Comparison of ENCODE assay signal across 16 cellular contexts in the genomic region with DNA sequence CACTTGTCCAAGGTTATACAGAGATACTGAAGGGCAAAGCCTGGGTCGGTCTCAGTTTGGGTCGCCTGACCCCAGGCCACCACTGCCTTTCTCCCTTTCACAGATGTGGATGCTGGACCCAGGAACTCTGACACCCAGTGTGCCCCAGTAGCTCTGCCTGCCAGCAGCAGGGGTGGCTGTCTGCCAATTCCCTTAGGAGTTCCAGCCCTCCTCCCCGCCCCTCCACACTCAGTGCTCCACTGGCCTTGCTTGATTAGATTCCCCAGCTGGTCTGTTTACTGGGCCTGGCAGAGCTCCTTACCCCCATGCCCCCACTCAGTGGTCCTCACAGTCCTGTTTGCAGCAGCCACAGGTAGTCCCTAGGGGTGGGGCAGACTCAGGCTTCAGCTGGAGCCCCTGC.
DNase-seq lines count a peak whose midpoint lies in the region; ATAC-seq and TF ChIP-seq lines count a peak whose summit lies in the region.
"Had no signal": no experiment of that assay in that cellular context is flagged by ENCODE, and none has a peak within 500 bp of the region (broad histone marks: within the 10 kb centered on the region; RNA-seq: fewer than 3 reads in every experiment).

No MANE protein-coding gene starts in this region.

- no peaks in the 10 kb centered on the region for H3K27me3 ChIP-seq in A673 (replicated peaks; ENCODE audit: insufficient read depth, low read depth, low read length, poor library complexity)
- H3K27me3 ChIP-seq in mesenchymal stem cell (ENCODE audit: control insufficient read depth in 1 of 2, insufficient read depth in 1 of 2, low read length in 2 of 2): no peaks in the 10 kb centered on the region
- H3K27me3 ChIP-seq: neutrophil had no signal

- H3K23ac ChIP-seq in mesenchymal stem cell (ENCODE audit: low read length in 2 of 2): peak overlapping the region in 1 of 2 experiments; percentile 5

- peak overlapping the region; percentile 39 for H2BK120ac ChIP-seq in mesenchymal stem cell (ENCODE audit: low read depth, low read length)

- POLR2A ChIA-PET in A673 (lab: Charles Lee; ENCODE audit: low non-redundant PET): no interaction called here
- POLR2A ChIA-PET in naive thymus-derived CD8-positive, alpha-beta T cell (lab: Charles Lee): no interaction called here

- no peaks in the 10 kb centered on the region for H3K79me1 ChIP-seq in mesenchymal stem cell (replicated peaks; ENCODE audit: low read length, poor library complexity, severe bottlenecking)

- peaks cover 44% of the 10 kb centered on the region for H3K4me1 ChIP-seq in A673 (ENCODE audit: insufficient read depth, low read length, poor library complexity, severe bottlenecking)
- peaks cover 6% of the 10 kb centered on the region for H3K4me1 ChIP-seq in mesenchymal stem cell (ENCODE audit: control insufficient read depth, insufficient read depth, low read depth, low read length)
- H3K4me1 ChIP-seq: SJCRH30 had no signal

- intact Hi-C loops in A673 (cut with micrococcal nuclease; ENCODE audit: unreplicated experiment): no loop called here

- WGBS in mesenchymal stem cell: 99% methylated on average over 3 of the region's 3 CpGs

- no peak overlapping the region for H2BK5ac ChIP-seq in mesenchymal stem cell (ENCODE audit: low read depth, low read length, poor library complexity, severe bottlenecking)

- H3K4ac ChIP-seq in mesenchymal stem cell (ENCODE audit: low read depth in 1 of 2, low read length in 2 of 2): peak overlapping the region in 1 of 2 experiments; percentile 32

- DNase-seq in A673 (ENCODE audit: low spot score) (no peak), M059J (ENCODE audit: low read depth) (peak; percentile 37), erythroblast (lab: John Stamatoyannopoulos, UW) (peak; percentile 59 to 71), mesenchymal stem cell (no peak), SIG-M5 (lab: John Stamatoyannopoulos, UW) (no peak), DMS114 treated with DMSO at 0.1 percent for 48 hours (lab: John Stamatoyannopoulos, UW; ENCODE audit: unreplicated experiment) (no peak), NCI-H187 treated with DMSO at 0.1 percent for 48 hours (lab: John Stamatoyannopoulos, UW) (no peak)
- no peak for DNase-seq in naive thymus-derived CD8-positive, alpha-beta T cell
- DNase-seq: activated CD8-positive, alpha-beta memory T cell treated with anti-CD3 and anti-CD28 coated beads, Interleukin-2, amount 50 U/mL, for 4 hours; activated naive CD8-positive, alpha-beta T cell treated with anti-CD3 and anti-CD28 coated beads, Interleukin-2, amount 50 U/mL, for 24 hours; foreskin melanocyte; MV-4-11; NCI-H446 treated with DMSO at 0.1 percent for 48 hours; SJCRH30 had no signal

- H3K14ac ChIP-seq in mesenchymal stem cell (ENCODE audit: low read length in 2 of 2): peak overlapping the region in 1 of 2 experiments; percentile 49

- no peak for ATAC-seq in naive thymus-derived CD8-positive, alpha-beta T cell
- ATAC-seq: activated naive CD8-positive, alpha-beta T cell treated with anti-CD3 and anti-CD28 coated beads, Interleukin-2, amount 50 U/mL, for 24 hours had no signal

- H3K4me3 ChIP-seq in A673 (ENCODE audit: low read depth, low read length, poor library complexity, severe bottlenecking) (no peak overlapping the region), mesenchymal stem cell (ENCODE audit: insufficient read depth in 1 of 2, low read depth in 1 of 2, low read length in 2 of 2) (no peak overlapping the region)
- H3K4me3 ChIP-seq: SJCRH30 had no signal

- H4K8ac ChIP-seq in mesenchymal stem cell (ENCODE audit: low read length): no peak overlapping the region

- no peak for TF ChIP-seq POLR2A in erythroblast (IDR thresholded peaks at IDR 0.05; ENCODE audit: low read length)

- H3K36me3 ChIP-seq in A673 (ENCODE audit: insufficient read depth, low read length, poor library complexity, severe bottlenecking) (no peaks in the 10 kb centered on the region), mesenchymal stem cell (ENCODE audit: control insufficient read depth in 1 of 2, insufficient read depth in 2 of 2, low read depth in 1 of 2, low read length in 2 of 2) (no peaks in the 10 kb centered on the region)
- H3K36me3 ChIP-seq: neutrophil, SJCRH30 had no signal

- H3K9me3 ChIP-seq in A673 (ENCODE audit: low read depth, low read length, poor library complexity, severe bottlenecking): peaks cover 4% of the 10 kb centered on the region
- peaks cover 8% of the 10 kb centered on the region for H3K9me3 ChIP-seq in mesenchymal stem cell (ENCODE audit: control insufficient read depth, low read length)
- H3K9me3 ChIP-seq: neutrophil, SJCRH30 had no signal

- H2AK5ac ChIP-seq in mesenchymal stem cell (ENCODE audit: low read length, severe bottlenecking): no peak overlapping the region

- H3K36me3 Mint-ChIP-seq in naive thymus-derived CD8-positive, alpha-beta T cell: peaks cover 5 to 14% (median 14%) of the 10 kb centered on the region in 3 donors

- peak overlapping the region; percentile 70 for H2BK15ac ChIP-seq in mesenchymal stem cell (ENCODE audit: low read depth, poor library complexity, severe bottlenecking)

- H3K27ac ChIP-seq in A673 (ENCODE audit: low read depth, low read length, poor library complexity, severe bottlenecking): peak overlapping the region; percentile 78
- no peak overlapping the region for H3K27ac ChIP-seq in mesenchymal stem cell (ENCODE audit: low read length, poor library complexity, severe bottlenecking)
- H3K27ac ChIP-seq: neutrophil, SJCRH30, VCaP had no signal

- H2AFZ ChIP-seq in mesenchymal stem cell (ENCODE audit: low read depth, low read length): no peak overlapping the region

- no peak for TF ChIP-seq CTCF in A673 (conservative IDR thresholded peaks at IDR 0.05; ENCODE audit: low read depth, low read length)

- no TSS peak for BruUV-seq in A673 (replicated peaks; lab: Mats Ljungman, UMichigan)

- peak overlapping the region; percentile 48 to 58 for H3K18ac ChIP-seq in mesenchymal stem cell (ENCODE audit: low read depth in 1 of 2, low read length in 2 of 2)

- H4K91ac ChIP-seq in mesenchymal stem cell (ENCODE audit: low read length): peak overlapping the region; percentile 64

- peaks cover 0 to 6% (median 2%) of the 10 kb centered on the region in 4 donors for H3K4me1 Mint-ChIP-seq in naive thymus-derived CD8-positive, alpha-beta T cell

- H3K9me3 Mint-ChIP-seq in naive thymus-derived CD8-positive, alpha-beta T cell: peaks cover 0 to 5% (median 0%) of the 10 kb centered on the region in 9 donors
- H3K9me3 Mint-ChIP-seq: activated naive CD8-positive, alpha-beta T cell treated with anti-CD3 and anti-CD28 coated beads, Interleukin-2, amount 50 U/mL, for 24 hours had no signal

- H2BK12ac ChIP-seq in mesenchymal stem cell (ENCODE audit: low read length in 2 of 2): no peak overlapping the region

- H3K9ac ChIP-seq in mesenchymal stem cell (ENCODE audit: low read length): no peak overlapping the region

- CTCF ChIA-PET in A673 (lab: Charles Lee): no interaction called here

- no peak overlapping the region for H3K4me3 Mint-ChIP-seq in naive thymus-derived CD8-positive, alpha-beta T cell
- H3K4me3 Mint-ChIP-seq: activated naive CD8-positive, alpha-beta T cell treated with anti-CD3 and anti-CD28 coated beads, Interleukin-2, amount 50 U/mL, for 24 hours had no signal

- no peak overlapping the region for H3K4me2 ChIP-seq in mesenchymal stem cell (ENCODE audit: low read length, poor library complexity, severe bottlenecking)

- H3K27me3 Mint-ChIP-seq in naive thymus-derived CD8-positive, alpha-beta T cell: peaks cover 0 to 2% (median 0%) of the 10 kb centered on the region in 5 donors

- H3K27ac Mint-ChIP-seq in naive thymus-derived CD8-positive, alpha-beta T cell: peak overlapping the region in 1 of 10 donors; percentile 74
- H3K27ac Mint-ChIP-seq: activated naive CD8-positive, alpha-beta T cell treated with anti-CD3 and anti-CD28 coated beads, Interleukin-2, amount 50 U/mL, for 24 hours had no signal

Comparison
In these comparisons a context has a peak if more than half of its experiments do, and no peak if none do; other contexts are left out.
1. DNase-seq: peak in M059J (single experiment) and erythroblast (2 of 2); none in A673 (single experiment), mesenchymal stem cell (single experiment), naive thymus-derived CD8-positive, alpha-beta T cell (0 of 10), SIG-M5 (single experiment), DMS114 treated with DMSO at 0.1 percent for 48 hours (single experiment) and NCI-H187 treated with DMSO at 0.1 percent for 48 hours (single experiment).